In the genomic region with DNA sequence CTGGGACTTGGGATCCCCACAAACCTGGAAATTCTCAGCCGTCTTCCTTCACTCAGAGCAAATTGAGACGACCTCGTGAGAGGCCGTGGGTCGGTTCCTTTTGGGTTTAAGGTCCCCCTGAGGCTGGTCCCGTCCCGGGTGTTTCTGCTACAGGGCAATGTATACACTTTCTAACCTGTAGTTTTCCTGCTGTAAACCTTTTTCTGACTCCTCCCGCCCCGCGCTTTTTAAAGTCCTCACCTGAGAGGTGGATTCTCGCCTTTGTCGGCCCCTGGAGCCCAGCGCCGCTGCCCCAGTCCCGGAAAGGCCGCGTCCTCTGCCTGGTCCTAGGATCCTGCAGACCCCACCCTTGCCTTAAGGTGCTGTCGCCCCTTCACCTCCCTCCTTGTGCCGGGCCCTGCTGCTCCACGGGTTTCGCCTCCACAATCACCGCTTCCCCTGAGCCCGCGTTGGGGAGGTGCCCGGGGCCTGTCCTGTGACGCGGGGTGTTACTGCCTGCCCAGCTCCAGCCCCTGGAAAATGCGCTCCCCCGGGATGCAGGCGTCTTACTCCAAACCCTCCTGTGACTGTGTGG, we compare ENCODE assay signal across 8 cellular contexts. TPM values are rescaled to one million over a fixed set of nuclear protein-coding genes. Genes with fewer than 3 reads are reported as not detected.
DNase-seq lines count a peak whose midpoint lies in the region; ATAC-seq and TF ChIP-seq lines count a peak whose summit lies in the region.

No MANE protein-coding gene starts in this region.

- POLR2A ChIA-PET in naive thymus-derived CD8-positive, alpha-beta T cell (lab: Charles Lee), result no interaction called here

- H3K36me3 ChIP-seq in aorta (ENCODE audit: control insufficient read depth in 1 of 2, insufficient read depth in 2 of 2, low read length in 1 of 2), result peaks cover 0 to 2% of the 10 kb centered on the region in 2 donors

- peak overlapping the region; percentile 83 to 99 (median 98) for H3K27ac Mint-ChIP-seq in naive thymus-derived CD8-positive, alpha-beta T cell

- H3K4me1 Mint-ChIP-seq in naive thymus-derived CD8-positive, alpha-beta T cell, result peaks cover 14 to 49% (median 35%) of the 10 kb centered on the region in 4 donors

- peak; percentile 44 for TF ChIP-seq POLR2A in erythroblast (IDR thresholded peaks at IDR 0.05; ENCODE audit: low read length)

- H3K27me3 ChIP-seq in aorta (ENCODE audit: control insufficient read depth in 1 of 2, insufficient read depth in 2 of 2, low read length in 1 of 2), result no peaks in the 10 kb centered on the region

- DNase-seq in AG09309 (ENCODE audit: low read depth) (no peak), erythroblast (lab: John Stamatoyannopoulos, UW) (peak; percentile 48 to 61), aorta (peak; percentile 50 to 77)
- peak in 2 of 10 donors; percentile 6 to 8 for DNase-seq in naive thymus-derived CD8-positive, alpha-beta T cell
- DNase-seq in activated effector memory CD4-positive, alpha-beta T cell treated with anti-CD3 and anti-CD28 coated beads, Interleukin-2, amount 50 U/mL, for 16 hours, result no peak

- ATAC-seq in GM19035 (IDR thresholded peaks at IDR 0.05; ENCODE audit: unreplicated experiment) (peak; percentile 23), HG03378 (IDR thresholded peaks at IDR 0.05; ENCODE audit: unreplicated experiment) (peak; percentile 37), aorta (ENCODE audit: low FRiP score) (peak; percentile 53)
- ATAC-seq in naive thymus-derived CD8-positive, alpha-beta T cell, result peak; percentile 51 to 57

- intact Hi-C loops in aorta (cut with DNase I), result loop anchor here (5.0 to 10.0 kb wide), 3 partner anchors 35 to 235 kb away; a partner anchor contains a TSS

- TF ChIP-seq CTCF in AG09309 (IDR thresholded peaks at IDR 0.05; ENCODE audit: control insufficient read depth, insufficient read depth, low read depth, low read length, missing control alignments) (no peak), VCaP (conservative IDR thresholded peaks at IDR 0.05) (no peak)

- H3K27ac ChIP-seq in VCaP (peak overlapping the region; percentile 92), aorta (ENCODE audit: low read depth in 1 of 2, low read length in 2 of 2) (peak overlapping the region in 1 of 2 donors; percentile 31)

- no peaks in the 10 kb centered on the region for H3K4me1 ChIP-seq in aorta (ENCODE audit: control insufficient read depth in 1 of 2, insufficient read depth in 2 of 2, low read length in 2 of 2)

- peak overlapping the region; percentile 85 for H3K4me3 ChIP-seq in AG09309 (ENCODE audit: control insufficient read depth, low read depth, low read length)
- H3K4me3 ChIP-seq in aorta (ENCODE audit: low read length in 2 of 2), result peak overlapping the region; percentile 57 to 78

- peaks cover 2% of the 10 kb centered on the region for H3K9me3 ChIP-seq in aorta (ENCODE audit: control insufficient read depth, low read length)

- no peaks in the 10 kb centered on the region for H3K27me3 Mint-ChIP-seq in naive thymus-derived CD8-positive, alpha-beta T cell

- H3K4me3 Mint-ChIP-seq in naive thymus-derived CD8-positive, alpha-beta T cell, result peak overlapping the region; percentile 87 to 99 (median 98)

- 0% methylated on average over 30 of the region's 30 CpGs for WGBS in aorta, 2 donors

- H3K36me3 Mint-ChIP-seq in naive thymus-derived CD8-positive, alpha-beta T cell, result peaks cover 18 to 36% (median 32%) of the 10 kb centered on the region in 3 donors

- peaks cover 0 to 29% (median 7%) of the 10 kb centered on the region in 9 donors for H3K9me3 Mint-ChIP-seq in naive thymus-derived CD8-positive, alpha-beta T cell

RNA-seq across cellular contexts. Expression of a gene that starts 0.4 kb away (rescaled TPM):
- 10 to 100 TPM; 17.9 to 19.1 TPM for total RNA-seq in naive thymus-derived CD8-positive, alpha-beta T cell
- polyA plus RNA-seq in naive thymus-derived CD8-positive, alpha-beta T cell, result 10 to 100 TPM in 2 of 3 donors, 1 to 10 TPM in 1; 7.9 to 11.0 (median 10.1) TPM
- total RNA-seq in aorta, result 10 to 100 TPM in 1 of 2 donors, 1 to 10 TPM in 1; 9.5 to 10.2 TPM
- polyA plus RNA-seq in aorta, result 1 to 10 TPM; 4.5 to 8.0 TPM

RNA-seq across cellular contexts. Expression of a gene that starts 35.4 kb away (rescaled TPM):
- 10 to 100 TPM in 1 of 2 experiments, 1 to 10 TPM in 1; 10.0 to 11.0 TPM for total RNA-seq in naive thymus-derived CD8-positive, alpha-beta T cell
- 1 to 10 TPM; 4.8 to 6.9 (median 6.6) TPM for polyA plus RNA-seq in naive thymus-derived CD8-positive, alpha-beta T cell
- total RNA-seq in aorta, result 1 to 10 TPM; 3.0 to 4.0 TPM
- polyA plus RNA-seq in aorta, result 1 to 10 TPM in 1 of 2 donors, under 1 TPM in 1; 0.69 to 2.3 TPM

RNA-seq across cellular contexts. Expression of a gene that starts 37.2 kb away (rescaled TPM):
- total RNA-seq in naive thymus-derived CD8-positive, alpha-beta T cell, result 10 to 100 TPM; 17.2 to 18.4 TPM
- polyA plus RNA-seq in naive thymus-derived CD8-positive, alpha-beta T cell, result 1 to 10 TPM; 6.4 to 7.9 (median 7.0) TPM
- 10 to 100 TPM in 1 of 2 donors, 1 to 10 TPM in 1; 9.4 to 13.5 TPM for total RNA-seq in aorta
- 1 to 10 TPM; 2.8 to 3.5 TPM for polyA plus RNA-seq in aorta

Comparison
In these comparisons a context has a peak if more than half of its experiments do, and no peak if none do; other contexts are left out.
1. DNase-seq: peak in erythroblast (2 of 2) and aorta (2 of 2); none in AG09309 (single experiment) and activated effector memory CD4-positive, alpha-beta T cell treated with anti-CD3 and anti-CD28 coated beads, Interleukin-2, amount 50 U/mL, for 16 hours (single experiment).
2. Peak in every context shown above with its lines, with median percentiles within 50 percentile points of each other: ATAC-seq.